7 cellular contexts compared by ENCODE assay signal in the genomic region with DNA sequence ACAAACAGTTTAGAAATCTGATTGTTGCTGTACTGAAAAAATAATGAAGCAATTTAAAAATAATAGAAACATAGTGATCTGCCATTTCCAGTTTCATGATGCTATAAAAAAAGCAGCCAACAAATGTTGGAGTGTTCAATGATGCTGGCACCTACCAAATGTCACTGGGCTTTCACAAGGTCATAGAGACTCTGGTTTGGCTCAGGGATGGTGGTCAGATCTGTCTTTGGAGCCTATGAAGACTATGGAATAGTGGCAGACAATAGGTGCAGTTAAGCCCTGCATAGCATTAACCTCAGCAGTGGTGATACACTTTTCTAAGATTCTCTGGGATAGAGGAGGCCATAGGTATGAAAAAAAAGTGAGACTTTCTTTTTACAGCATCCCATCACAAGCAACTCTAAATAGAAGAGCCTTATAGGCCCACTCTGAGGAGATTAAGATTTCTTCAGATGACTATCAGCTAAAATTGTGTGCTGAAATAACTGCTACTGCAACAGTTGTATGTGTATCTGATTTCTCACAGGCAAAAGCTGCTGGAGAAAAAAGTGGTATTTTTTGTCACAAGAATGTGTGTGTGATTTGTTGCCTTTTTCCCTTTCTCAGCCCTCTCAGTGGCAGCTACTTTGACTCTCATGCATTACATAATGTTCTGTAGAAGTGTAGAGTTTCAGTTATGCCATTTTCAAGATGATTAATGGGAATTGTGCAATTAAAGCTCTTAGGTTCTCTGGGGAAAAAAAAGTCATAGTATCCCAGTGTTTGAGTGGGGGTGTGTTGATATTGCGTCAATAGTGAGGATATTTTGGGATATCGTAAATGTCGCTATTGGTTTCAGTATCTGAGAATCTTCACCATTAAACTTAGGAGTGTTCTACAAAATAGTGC.
DNase-seq lines count a peak whose midpoint lies in the region; ATAC-seq and TF ChIP-seq lines count a peak whose summit lies in the region.

No MANE protein-coding gene starts in this region.

- DNase-seq in HT1080 (ENCODE audit: low read depth) (peak; percentile 65), SKM-1 (lab: John Stamatoyannopoulos, UW; ENCODE audit: unreplicated experiment) (peak; percentile 21), left cardiac atrium (no peak), substantia nigra (lab: John Stamatoyannopoulos, UW) (no peak), GM13977 (ENCODE audit: low spot score) (no peak), retina (no peak)

- no peak for TF ChIP-seq CTCF in GM13977 (IDR thresholded peaks at IDR 0.05; ENCODE audit: extremely low read depth, insufficient read depth, missing control alignments)

- ATAC-seq in left cardiac atrium (peak; percentile 63 to 72), HG03045 (IDR thresholded peaks at IDR 0.05; ENCODE audit: unreplicated experiment) (no peak)

- in situ Hi-C loops in GM13977 (cut with MboI; ENCODE audit: low pct_unique_long_range_greater_than_20kb, low sequenced_read_pairs, unreplicated experiment), result no loop called here

- H3K27ac ChIP-seq in substantia nigra (ENCODE audit: low read depth, low read length, poor library complexity, severe bottlenecking), result peak overlapping the region; percentile 51

- intact Hi-C loops in left cardiac atrium (cut with DNase I), result loop anchor here in 1 of 2 donors (10.0 kb wide), 1 partner anchor 141 kb away; a partner anchor contains a TSS

Comparison
In these comparisons a context has a peak if more than half of its experiments do, and no peak if none do; other contexts are left out.
1. DNase-seq: peak in HT1080 (single experiment) and SKM-1 (single experiment); none in left cardiac atrium (single experiment), substantia nigra (0 of 49), GM13977 (single experiment) and retina (single experiment).